ENCODE assay signal across 16 cellular contexts in the genomic region with DNA sequence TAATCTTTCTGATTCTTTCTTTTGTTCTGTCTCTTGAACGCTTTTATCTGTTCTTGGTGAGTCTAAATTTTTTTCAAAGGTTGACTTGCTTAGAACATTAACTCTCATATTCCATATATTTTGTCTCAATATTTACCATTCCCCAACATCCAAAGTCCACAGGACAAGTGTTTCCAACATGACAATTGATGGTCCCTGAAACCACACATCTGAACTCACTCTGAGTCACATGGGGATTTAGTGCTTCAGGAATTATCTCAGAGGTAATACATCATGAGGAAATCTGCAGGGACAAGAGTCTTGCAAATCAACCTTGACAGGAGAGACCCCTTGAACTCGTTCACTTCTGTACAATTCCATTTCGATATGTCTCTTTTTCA.
"Had no signal": no experiment of that assay in that cellular context is flagged by ENCODE, and none has a peak within 500 bp of the region (broad histone marks: within the 10 kb centered on the region; RNA-seq: fewer than 3 reads in every experiment).

No MANE protein-coding gene starts in this region.

- ATAC-seq: activated naive CD8-positive, alpha-beta T cell treated with anti-CD3 and anti-CD28 coated beads, Interleukin-2, amount 50 U/mL, for 24 hours; activated T-helper 17 cell treated with anti-CD3 and anti-CD28 coated beads, Interleukin-2, amount 50 U/mL, for 72 hours; T-cell had no signal

- H3K9me3 ChIP-seq: ascending aorta, tibial nerve, vagina had no signal

- H3K4me3 ChIP-seq: ascending aorta, cardiac muscle cell, tibial nerve, vagina had no signal

- H3K36me3 ChIP-seq: ascending aorta, cardiac muscle cell, tibial nerve, vagina had no signal

- DNase-seq: activated CD4-positive, alpha-beta T cell treated with anti-CD3 and anti-CD28 coated beads, Interleukin-2, amount 50 U/mL, for 48 hours; activated naive CD4-positive, alpha-beta T cell treated with anti-CD3 and anti-CD28 coated beads for 36 hours; activated naive CD8-positive, alpha-beta T cell treated with anti-CD3 and anti-CD28 coated beads, Interleukin-2, amount 50 U/mL, for 24 hours; endodermal cell; erythroblast; hypothalamus; stimulated activated CD4-positive, alpha-beta T cell treated with anti-CD3 and anti-CD28 coated beads, Interleukin-4, amount 100 ng/mL, for 1 hour; stimulated activated naive CD4-positive, alpha-beta T cell; T-cell; T1000 had no signal

- H3K27ac ChIP-seq: ascending aorta, cardiac muscle cell, tibial nerve, vagina, VCaP had no signal

- H3K4me1 ChIP-seq: ascending aorta, tibial nerve, vagina had no signal

- H3K27me3 ChIP-seq: ascending aorta, cardiac muscle cell, tibial nerve, vagina had no signal
